Comparison of ENCODE assay signal across 15 cellular contexts in the genomic region with DNA sequence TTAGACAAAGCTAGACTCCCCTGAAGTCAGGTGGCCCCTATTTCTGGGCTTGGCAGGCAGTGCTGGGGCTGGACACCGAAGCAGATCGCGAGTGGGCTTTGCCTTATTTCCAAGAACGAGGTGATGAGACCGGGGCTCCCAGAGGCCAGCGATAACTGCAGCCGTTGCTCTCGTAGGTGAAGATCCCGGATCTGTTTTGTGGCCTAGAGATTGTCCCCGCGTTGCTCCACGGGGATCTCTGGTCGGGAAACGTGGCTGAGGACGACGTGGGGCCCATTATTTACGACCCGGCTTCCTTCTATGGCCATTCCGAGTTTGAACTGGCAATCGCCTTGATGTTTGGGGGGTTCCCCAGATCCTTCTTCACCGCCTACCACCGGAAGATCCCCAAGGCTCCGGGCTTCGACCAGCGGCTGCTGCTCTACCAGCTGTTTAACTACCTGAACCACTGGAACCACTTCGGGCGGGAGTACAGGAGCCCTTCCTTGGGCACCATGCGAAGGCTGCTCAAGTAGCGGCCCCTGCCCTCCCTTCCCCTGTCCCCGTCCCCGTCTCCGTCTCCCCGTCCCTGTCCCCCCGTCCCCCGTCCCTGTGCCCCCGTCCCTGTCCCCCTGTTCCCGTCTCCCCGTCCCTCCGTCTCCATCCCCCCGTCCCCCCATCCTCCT. TPM values are rescaled to one million over a fixed set of nuclear protein-coding genes. Genes with fewer than 3 reads are reported as not detected.
DNase-seq lines count a peak whose midpoint lies in the region; ATAC-seq and TF ChIP-seq lines count a peak whose summit lies in the region.
"Had no signal": no experiment of that assay in that cellular context is flagged by ENCODE, and none has a peak within 500 bp of the region (broad histone marks: within the 10 kb centered on the region; RNA-seq: fewer than 3 reads in every experiment).

No MANE protein-coding gene starts in this region.

- intact Hi-C loops in body of pancreas (cut with DNase I), result no loop called here

- TF ChIP-seq CTCF in endothelial cell (IDR thresholded peaks at IDR 0.05; ENCODE audit: unreplicated experiment) (no peak), neural crest cell (conservative IDR thresholded peaks at IDR 0.05) (no peak), body of pancreas (IDR thresholded peaks at IDR 0.05) (no peak)

- H3K9me3 ChIP-seq in body of pancreas, result no peaks in the 10 kb centered on the region

- 85 to 86% methylated on average over 31 to 33 of the region's 40 CpGs for WGBS in body of pancreas, 2 donors

- CTCF ChIA-PET in T-cell (lab: Charles Lee), result no interaction called here

- ATAC-seq in T-cell (replicated peaks in 1 of 4), result no peak
- ATAC-seq in GM21423 (IDR thresholded peaks at IDR 0.05; ENCODE audit: unreplicated experiment), result no peak
- no peak for ATAC-seq in body of pancreas
- ATAC-seq in HG03097 (IDR thresholded peaks at IDR 0.05; ENCODE audit: low FRiP score, unreplicated experiment), result no peak

- TF ChIP-seq POLR2A in body of pancreas (IDR thresholded peaks at IDR 0.05), result no peak

- no peaks in the 10 kb centered on the region for H3K36me3 ChIP-seq in body of pancreas (replicated peaks in 1 of 2; ENCODE audit: insufficient read depth in 1 of 2, low read depth in 2 of 2)
- H3K36me3 ChIP-seq: tibial artery had no signal

- no peak overlapping the region for H3K27ac Mint-ChIP-seq in T-cell
- H3K27ac Mint-ChIP-seq in endothelial cell (ENCODE audit: unreplicated experiment), result no peak overlapping the region
- H3K27ac Mint-ChIP-seq in neural crest cell (ENCODE audit: unreplicated experiment), result no peak overlapping the region

- H3K9me3 Mint-ChIP-seq in T-cell (peaks cover 0 to 5% (median 0%) of the 10 kb centered on the region in 3 donors), endothelial cell (ENCODE audit: unreplicated experiment) (no peaks in the 10 kb centered on the region), neural crest cell (peaks cover 7% of the 10 kb centered on the region)

- DNase-seq in DMS53 (lab: John Stamatoyannopoulos, UW), result peak; percentile 60
- no peak for DNase-seq in DMS53 treated with DMSO at 0.1 percent for 48 hours (lab: John Stamatoyannopoulos, UW; ENCODE audit: unreplicated experiment)
- DNase-seq in T-cell, result no peak
- DNase-seq in endothelial cell (ENCODE audit: low spot score), result no peak
- DNase-seq in neural crest cell (ENCODE audit: low read depth, low spot score), result no peak
- no peak for DNase-seq in body of pancreas
- DNase-seq: activated CD4-positive, CD25-positive, alpha-beta regulatory T cell treated with anti-CD3 and anti-CD28 coated beads, Interleukin-2, amount 50 U/mL, for 72 hours; foreskin fibroblast; NK-92 treated with Interleukin-12 subunit alpha and Interleukin-12 subunit beta, amount 100 ng/mL, for 24 hours; occipital lobe; stimulated activated CD4-positive, alpha-beta T cell treated with anti-CD3 and anti-CD28 coated beads, Interleukin-12 subunit alpha, Interleukin-12 subunit beta, amount 100 ng/mL, for 4 hours; tibial artery had no signal

- POLR2A ChIA-PET in T-cell (lab: Charles Lee), result no interaction called here

- H3K27me3 Mint-ChIP-seq in T-cell, result no peaks in the 10 kb centered on the region
- H3K27me3 Mint-ChIP-seq in endothelial cell (ENCODE audit: unreplicated experiment), result peaks cover 8% of the 10 kb centered on the region
- H3K27me3 Mint-ChIP-seq in neural crest cell (ENCODE audit: low read depth), result peaks cover 13% of the 10 kb centered on the region

- H3K27ac ChIP-seq in body of pancreas, result no peak overlapping the region
- H3K27ac ChIP-seq: SJSA1 had no signal

- peaks cover 11 to 28% (median 23%) of the 10 kb centered on the region in 3 donors for H3K4me1 Mint-ChIP-seq in T-cell
- peaks cover 4% of the 10 kb centered on the region for H3K4me1 Mint-ChIP-seq in endothelial cell (ENCODE audit: unreplicated experiment)
- H3K4me1 Mint-ChIP-seq in neural crest cell, result peaks cover 27% of the 10 kb centered on the region

- no peak overlapping the region for H3K4me3 ChIP-seq in body of pancreas

- peaks cover under 1% of the 10 kb centered on the region for H3K36me3 Mint-ChIP-seq in T-cell
- H3K36me3 Mint-ChIP-seq in endothelial cell (ENCODE audit: low read depth, unreplicated experiment), result no peaks in the 10 kb centered on the region
- H3K36me3 Mint-ChIP-seq in neural crest cell (ENCODE audit: low read depth), result peaks cover 33% of the 10 kb centered on the region

- peaks cover 13% of the 10 kb centered on the region for H3K4me1 ChIP-seq in body of pancreas

- no peaks in the 10 kb centered on the region for H3K27me3 ChIP-seq in body of pancreas
- H3K27me3 ChIP-seq: SJSA1, tibial artery had no signal

- H3K4me3 Mint-ChIP-seq in T-cell (peak overlapping the region; percentile 50 to 66 (median 53)), endothelial cell (ENCODE audit: unreplicated experiment) (peak overlapping the region; percentile 84), neural crest cell (peak overlapping the region; percentile 88)

RNA-seq across cellular contexts. Expression of a gene that starts 1.5 kb away (rescaled TPM):
- total RNA-seq in T-cell (100 to 1,000 TPM in 4 of 5 donors, 10 to 100 TPM in 1; 94.4 to 262 (median 223) TPM), endothelial cell (ENCODE audit: unreplicated experiment) (207 TPM), neural crest cell (155 and 166 TPM in 2 replicates), body of pancreas (10 to 100 TPM; 38.9 to 74.8 TPM)

RNA-seq across cellular contexts. Expression of a gene that starts 15.0 kb away (rescaled TPM):
- 10 to 100 TPM in 1 of 5 donors, 1 to 10 TPM in 4; 3.2 to 12.2 (median 8.0) TPM for total RNA-seq in T-cell
- total RNA-seq in endothelial cell (ENCODE audit: unreplicated experiment), result 10.6 TPM
- total RNA-seq in neural crest cell, result 21.7 and 23.8 TPM in 2 replicates
- 10 to 100 TPM; 15.2 to 29.1 TPM for total RNA-seq in body of pancreas

RNA-seq across cellular contexts. Expression of a gene that starts 33.9 kb away (rescaled TPM):
- total RNA-seq in T-cell, result 10 to 100 TPM; 29.2 to 49.4 (median 44.3) TPM
- 27.9 TPM for total RNA-seq in endothelial cell (ENCODE audit: unreplicated experiment)
- total RNA-seq in neural crest cell, result 44.1 and 44.4 TPM in 2 replicates
- 1 to 10 TPM; 7.6 to 8.0 TPM for total RNA-seq in body of pancreas

RNA-seq across cellular contexts. Expression of a gene that starts 51.9 kb away (rescaled TPM):
- 1 to 10 TPM; 4.4 to 8.7 (median 7.1) TPM for total RNA-seq in T-cell
- 6.7 TPM for total RNA-seq in endothelial cell (ENCODE audit: unreplicated experiment)
- total RNA-seq in neural crest cell, result 5.6 and 8.9 TPM in 2 replicates
- total RNA-seq in body of pancreas, result 10 to 100 TPM; 18.2 to 39.9 TPM
